Comparison of ENCODE assay signal across 8 cellular contexts in the genomic region with DNA sequence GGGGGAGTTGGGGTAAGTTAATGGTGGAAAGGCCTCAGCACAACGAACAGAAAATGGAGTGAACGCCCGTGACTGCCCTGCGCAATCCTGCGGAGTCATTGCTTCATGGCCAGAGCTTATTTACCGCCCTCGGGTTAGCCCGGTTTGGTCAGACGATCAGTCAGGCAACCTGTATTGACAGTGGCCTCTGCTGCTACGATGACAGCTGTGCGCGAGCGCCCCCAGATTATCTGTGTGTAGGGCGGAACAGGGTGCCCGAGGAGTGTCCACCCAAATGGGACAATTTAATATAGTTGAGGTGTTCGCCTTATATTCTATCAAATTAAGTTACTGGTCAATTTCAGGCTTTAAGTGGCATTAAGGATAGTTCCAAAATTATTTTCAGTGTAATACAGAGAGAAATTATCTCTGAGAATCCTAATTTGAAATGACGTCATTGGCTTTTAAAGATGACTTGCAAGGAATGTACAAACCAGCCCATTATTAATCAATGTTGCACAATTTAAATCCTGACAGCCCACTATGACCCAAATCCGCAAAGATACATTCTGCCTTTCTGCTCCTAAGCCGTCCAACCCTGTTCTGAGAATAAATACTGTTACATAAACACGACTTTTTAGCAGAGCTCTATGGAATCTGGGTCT. TPM values are rescaled to one million over a fixed set of nuclear protein-coding genes. Genes with fewer than 3 reads are reported as not detected.
DNase-seq lines count a peak whose midpoint lies in the region; ATAC-seq and TF ChIP-seq lines count a peak whose summit lies in the region.

No MANE protein-coding gene starts in this region.

- no peaks in the 10 kb centered on the region for H3K9me3 Mint-ChIP-seq in activated CD4-positive, alpha-beta memory T cell treated with anti-CD3 and anti-CD28 coated beads, Interleukin-2, amount 10 ng/mL, durations not matched to agents 7 days and 5 days
- H3K9me3 Mint-ChIP-seq in endodermal cell: peaks cover 9% of the 10 kb centered on the region
- H3K9me3 Mint-ChIP-seq in mesothelial cell of epicardium: peaks cover 3% of the 10 kb centered on the region

- peaks cover 11% of the 10 kb centered on the region for H3K36me3 ChIP-seq in endodermal cell (ENCODE audit: control insufficient read depth, insufficient read depth, low read length)

- peak; percentile 41 for TF ChIP-seq CTCF in endodermal cell (conservative IDR thresholded peaks at IDR 0.05)
- no peak for TF ChIP-seq CTCF in mesothelial cell of epicardium (IDR thresholded peaks at IDR 0.05; ENCODE audit: unreplicated experiment)

- peak; percentile 61 for ATAC-seq in HG02678 (IDR thresholded peaks at IDR 0.05; ENCODE audit: unreplicated experiment)

- H3K9ac ChIP-seq in endodermal cell (ENCODE audit: extremely low read depth, low read length, poor library complexity, severe bottlenecking): peak overlapping the region; percentile 99

- peaks cover 16% of the 10 kb centered on the region for H3K9me3 ChIP-seq in endodermal cell (ENCODE audit: control insufficient read depth, low read length)

- no peaks in the 10 kb centered on the region for H3K4me1 ChIP-seq in endodermal cell (ENCODE audit: control insufficient read depth, insufficient read depth, low read length)

- peaks cover 24% of the 10 kb centered on the region for H3K36me3 Mint-ChIP-seq in activated CD4-positive, alpha-beta memory T cell treated with anti-CD3 and anti-CD28 coated beads, Interleukin-2, amount 10 ng/mL, durations not matched to agents 7 days and 5 days (ENCODE audit: low read depth)
- peaks cover 18% of the 10 kb centered on the region for H3K36me3 Mint-ChIP-seq in endodermal cell (ENCODE audit: low read depth)
- peaks cover 6% of the 10 kb centered on the region for H3K36me3 Mint-ChIP-seq in mesothelial cell of epicardium

- peak overlapping the region; percentile 92 for H3K4me3 ChIP-seq in endodermal cell (ENCODE audit: low read length)

- DNase-seq in NCI-H2107 treated with DMSO at 0.1 percent for 48 hours (lab: John Stamatoyannopoulos, UW; ENCODE audit: unreplicated experiment) (peak; percentile 11), NCI-H2107 (lab: John Stamatoyannopoulos, UW) (no peak), NCI-H146 (lab: John Stamatoyannopoulos, UW) (peak; percentile 61), endodermal cell (peak; percentile 78), mesothelial cell of epicardium (ENCODE audit: low spot score in 2 of 2, unreplicated experiment in 2 of 2) (peak in 1 of 2 experiments; percentile 43)
- peak; percentile 62 for DNase-seq in activated CD4-positive, alpha-beta memory T cell treated with anti-CD3 and anti-CD28 coated beads, Interleukin-2, amount 10 ng/mL, durations not matched to agents 7 days and 5 days
- DNase-seq in stimulated activated CD8-positive, alpha-beta memory T cell treated with anti-CD3 and anti-CD28 coated beads, Interleukin-4, amount 100 ng/mL, for 1 hour (ENCODE audit: low read depth in 2 of 2, low spot score in 1 of 2): peak; percentile 22 to 24

- peak overlapping the region; percentile 98 for H3K27ac Mint-ChIP-seq in activated CD4-positive, alpha-beta memory T cell treated with anti-CD3 and anti-CD28 coated beads, Interleukin-2, amount 10 ng/mL, durations not matched to agents 7 days and 5 days
- H3K27ac Mint-ChIP-seq in endodermal cell (peak overlapping the region; percentile 98), mesothelial cell of epicardium (peak overlapping the region; percentile 100)

- peak overlapping the region; percentile 99 for H3K27ac ChIP-seq in endodermal cell (ENCODE audit: low read depth, low read length)

- CTCF ChIA-PET in activated CD4-positive, alpha-beta memory T cell treated with anti-CD3 and anti-CD28 coated beads, Interleukin-2, amount 10 ng/mL, durations not matched to agents 7 days and 5 days (lab: Charles Lee): interaction anchor here (0.8 to 3.3 kb wide), 9 partner anchors 9 to 212 kb away, joined by 3 to 20 read pairs (median 4); partner anchors contain the start of genes IDNK and KIF27

- WGBS in endodermal cell (ENCODE audit: insufficient coverage in 1 of 2, insufficient read length in 1 of 2), 2 experiments: 24% methylated on average over 10 to 20 of the region's 20 CpGs

- peak overlapping the region; percentile 85 for H3K4me3 Mint-ChIP-seq in activated CD4-positive, alpha-beta memory T cell treated with anti-CD3 and anti-CD28 coated beads, Interleukin-2, amount 10 ng/mL, durations not matched to agents 7 days and 5 days
- peak overlapping the region; percentile 90 for H3K4me3 Mint-ChIP-seq in endodermal cell
- peak overlapping the region; percentile 95 for H3K4me3 Mint-ChIP-seq in mesothelial cell of epicardium

- no peaks in the 10 kb centered on the region for H3K27me3 Mint-ChIP-seq in activated CD4-positive, alpha-beta memory T cell treated with anti-CD3 and anti-CD28 coated beads, Interleukin-2, amount 10 ng/mL, durations not matched to agents 7 days and 5 days
- peaks cover 8% of the 10 kb centered on the region for H3K27me3 Mint-ChIP-seq in endodermal cell (ENCODE audit: insufficient read depth)
- no peaks in the 10 kb centered on the region for H3K27me3 Mint-ChIP-seq in mesothelial cell of epicardium (ENCODE audit: low read depth)

- POLR2A ChIA-PET in activated CD4-positive, alpha-beta memory T cell treated with anti-CD3 and anti-CD28 coated beads, Interleukin-2, amount 10 ng/mL, durations not matched to agents 7 days and 5 days (lab: Charles Lee): interaction anchor here (0.6 to 4.1 kb wide), 30 partner anchors 9 to 271 kb away, joined by 3 to 79 read pairs (median 4); partner anchors contain the start of genes HNRNPK, IDNK, KIF27 and RMI1

- no peaks in the 10 kb centered on the region for H3K27me3 ChIP-seq in endodermal cell (ENCODE audit: control insufficient read depth, insufficient read depth, low read length, poor library complexity, severe bottlenecking)

- H3K4me1 Mint-ChIP-seq in activated CD4-positive, alpha-beta memory T cell treated with anti-CD3 and anti-CD28 coated beads, Interleukin-2, amount 10 ng/mL, durations not matched to agents 7 days and 5 days: peaks cover 35% of the 10 kb centered on the region
- H3K4me1 Mint-ChIP-seq in endodermal cell (peaks cover 14% of the 10 kb centered on the region), mesothelial cell of epicardium (peaks cover 22% of the 10 kb centered on the region)

RNA-seq across cellular contexts. Expression of gene UBQLN1, which starts 0.9 kb away (rescaled TPM):
- 100 to 1,000 TPM; 109 to 112 TPM for total RNA-seq in activated CD4-positive, alpha-beta memory T cell treated with anti-CD3 and anti-CD28 coated beads, Interleukin-2, amount 10 ng/mL, durations not matched to agents 7 days and 5 days
- total RNA-seq in endodermal cell: 100 to 1,000 TPM; 114 to 119 TPM
- polyA plus RNA-seq in endodermal cell (2013, experiment 1 of 2): 141 TPM
- polyA plus RNA-seq in endodermal cell (2013, experiment 2 of 2): 127 TPM
- total RNA-seq in mesothelial cell of epicardium: 91.5 to 96.6 TPM (median 92.1 TPM) in 3 replicates
